Comparison of ENCODE assay signal across 20 cellular contexts in the genomic region with DNA sequence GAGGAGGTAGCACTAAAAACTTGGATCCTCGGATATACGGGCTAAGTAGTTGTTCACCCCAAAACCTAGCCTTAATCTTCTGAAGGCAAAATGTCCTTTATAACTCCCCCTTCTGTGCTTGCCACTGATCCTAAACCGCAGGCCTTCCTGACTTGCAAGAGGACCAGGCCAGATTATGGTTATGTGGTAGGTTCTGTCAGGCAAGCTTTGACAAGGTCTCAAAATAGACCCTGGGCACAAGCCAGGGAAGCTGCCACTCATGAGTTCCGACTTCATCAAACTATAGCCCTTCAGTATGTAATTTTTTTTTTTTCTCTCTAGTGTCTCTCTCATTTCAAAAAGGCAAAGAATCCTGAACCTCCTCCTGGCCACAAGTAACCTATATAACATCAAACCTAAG. TPM values are rescaled to one million over a fixed set of nuclear protein-coding genes. Genes with fewer than 3 reads are reported as not detected.
A peak's percentile ranks its signal among the peaks of the same experiment; 100 is the strongest.
DNase-seq lines count a peak whose midpoint lies in the region; ATAC-seq and TF ChIP-seq lines count a peak whose summit lies in the region.
"Had no signal": no experiment of that assay in that cellular context is flagged by ENCODE, and none has a peak within 500 bp of the region (broad histone marks: within the 10 kb centered on the region; RNA-seq: fewer than 3 reads in every experiment).

No MANE protein-coding gene starts in this region.

- no peak for DNase-seq in natural killer cell treated with Interleukin-12 subunit alpha and Interleukin-12 subunit beta and Interleukin-15 and Interleukin-18, amount 100 ng/mL, for 72 hours (ENCODE audit: low spot score)
- no peak for DNase-seq in natural killer cell
- peak; percentile 29 for DNase-seq in colonic mucosa
- no peak for DNase-seq in mesenchymal stem cell
- DNase-seq in MG63: no peak
- DNase-seq in HAP-1 (ENCODE audit: low spot score in 2 of 2): no peak
- DNase-seq in NCI-H128 (lab: John Stamatoyannopoulos, UW; ENCODE audit: unreplicated experiment): no peak
- DNase-seq: activated B cell treated with CpG ODN at 0.5 μM for 24 hours; activated CD8-positive, alpha-beta memory T cell treated with anti-CD3 and anti-CD28 coated beads, Interleukin-2, amount 50 U/mL, for 4 hours; activated naive CD4-positive, alpha-beta T cell treated with anti-CD3 and anti-CD28 coated beads, Interleukin-2, amount 50 U/mL, for 16 hours; head of caudate nucleus; naive thymus-derived CD8-positive, alpha-beta T cell; NCI-H1048; retina; stimulated activated CD4-positive, alpha-beta T cell treated with anti-CD3 and anti-CD28 coated beads, Interleukin-2, amount 100 ng/mL, for 48 hours; upper lobe of right lung had no signal

- no peak overlapping the region for H4K91ac ChIP-seq in mesenchymal stem cell (ENCODE audit: low read length)

- no peak overlapping the region for H3K27ac Mint-ChIP-seq in natural killer cell treated with Interleukin-12 subunit alpha and Interleukin-12 subunit beta and Interleukin-15 and Interleukin-18, amount 100 ng/mL, for 72 hours
- no peak overlapping the region for H3K27ac Mint-ChIP-seq in natural killer cell
- H3K27ac Mint-ChIP-seq in activated T-helper 17 cell treated with anti-CD3 and anti-CD28 coated beads, Interleukin-2, amount 50 U/mL, for 72 hours: no peak overlapping the region
- H3K27ac Mint-ChIP-seq: activated B cell treated with CpG ODN at 0.5 μM for 24 hours had no signal

- no peak overlapping the region for H2AK5ac ChIP-seq in mesenchymal stem cell (ENCODE audit: low read length, severe bottlenecking)

- no peak overlapping the region for H3K23ac ChIP-seq in mesenchymal stem cell (ENCODE audit: low read length in 2 of 2)

- intact Hi-C loops in natural killer cell (cut with micrococcal nuclease): no loop called here
- intact Hi-C loops in colonic mucosa (cut with DNase I): no loop called here

- H2BK5ac ChIP-seq in mesenchymal stem cell (ENCODE audit: low read depth, low read length, poor library complexity, severe bottlenecking): no peak overlapping the region

- H3K27ac ChIP-seq in colonic mucosa (peak overlapping the region; percentile 80), mesenchymal stem cell (ENCODE audit: low read length, poor library complexity, severe bottlenecking) (no peak overlapping the region)
- H3K27ac ChIP-seq: epithelial cell of prostate, SJSA1, upper lobe of right lung had no signal

- H2AFZ ChIP-seq in mesenchymal stem cell (ENCODE audit: low read depth, low read length): no peak overlapping the region

- H3K4ac ChIP-seq in mesenchymal stem cell (ENCODE audit: low read depth in 1 of 2, low read length in 2 of 2): no peak overlapping the region

- WGBS in mesenchymal stem cell: 98% methylated on average over 4 of the region's 4 CpGs

- no peaks in the 10 kb centered on the region for H3K9me3 ChIP-seq in colonic mucosa
- no peaks in the 10 kb centered on the region for H3K9me3 ChIP-seq in mesenchymal stem cell (ENCODE audit: control insufficient read depth, low read length)
- H3K9me3 ChIP-seq in MG63: no peaks in the 10 kb centered on the region
- no peaks in the 10 kb centered on the region for H3K9me3 ChIP-seq in HAP-1
- H3K9me3 ChIP-seq: SJSA1, upper lobe of right lung had no signal

- H3K4me2 ChIP-seq in mesenchymal stem cell (ENCODE audit: low read length, poor library complexity, severe bottlenecking): no peak overlapping the region

- no peaks in the 10 kb centered on the region for H3K27me3 ChIP-seq in colonic mucosa
- H3K27me3 ChIP-seq in mesenchymal stem cell (ENCODE audit: control insufficient read depth in 1 of 2, insufficient read depth in 1 of 2, low read length in 2 of 2): no peaks in the 10 kb centered on the region
- no peaks in the 10 kb centered on the region for H3K27me3 ChIP-seq in MG63
- no peaks in the 10 kb centered on the region for H3K27me3 ChIP-seq in HAP-1 (ENCODE audit: low read depth)
- H3K27me3 ChIP-seq: SJSA1, upper lobe of right lung had no signal

- H3K27me3 Mint-ChIP-seq in natural killer cell treated with Interleukin-12 subunit alpha and Interleukin-12 subunit beta and Interleukin-15 and Interleukin-18, amount 100 ng/mL, for 72 hours: no peaks in the 10 kb centered on the region
- H3K27me3 Mint-ChIP-seq in natural killer cell (ENCODE audit: low read depth in 2 of 2): no peaks in the 10 kb centered on the region
- no peaks in the 10 kb centered on the region for H3K27me3 Mint-ChIP-seq in activated T-helper 17 cell treated with anti-CD3 and anti-CD28 coated beads, Interleukin-2, amount 50 U/mL, for 72 hours
- H3K27me3 Mint-ChIP-seq: activated B cell treated with CpG ODN at 0.5 μM for 24 hours; central memory CD8-positive, alpha-beta T cell; naive thymus-derived CD8-positive, alpha-beta T cell had no signal

- ATAC-seq in natural killer cell treated with Interleukin-12 subunit alpha and Interleukin-12 subunit beta and Interleukin-15 and Interleukin-18, amount 100 ng/mL, for 72 hours: no peak
- ATAC-seq in natural killer cell: no peak
- no peak for ATAC-seq in activated T-helper 17 cell treated with anti-CD3 and anti-CD28 coated beads, Interleukin-2, amount 50 U/mL, for 72 hours (replicated peaks)
- ATAC-seq: naive thymus-derived CD8-positive, alpha-beta T cell; upper lobe of right lung had no signal

- H3K36me3 Mint-ChIP-seq in natural killer cell treated with Interleukin-12 subunit alpha and Interleukin-12 subunit beta and Interleukin-15 and Interleukin-18, amount 100 ng/mL, for 72 hours: no peaks in the 10 kb centered on the region
- no peaks in the 10 kb centered on the region for H3K36me3 Mint-ChIP-seq in natural killer cell
- peaks cover 56% of the 10 kb centered on the region for H3K36me3 Mint-ChIP-seq in activated T-helper 17 cell treated with anti-CD3 and anti-CD28 coated beads, Interleukin-2, amount 50 U/mL, for 72 hours (ENCODE audit: low read depth)

- peaks cover 9% of the 10 kb centered on the region for H3K79me1 ChIP-seq in mesenchymal stem cell (replicated peaks; ENCODE audit: low read length, poor library complexity, severe bottlenecking)

- H3K4me3 Mint-ChIP-seq in natural killer cell treated with Interleukin-12 subunit alpha and Interleukin-12 subunit beta and Interleukin-15 and Interleukin-18, amount 100 ng/mL, for 72 hours: peak overlapping the region; percentile 10
- H3K4me3 Mint-ChIP-seq in natural killer cell: no peak overlapping the region
- no peak overlapping the region for H3K4me3 Mint-ChIP-seq in activated T-helper 17 cell treated with anti-CD3 and anti-CD28 coated beads, Interleukin-2, amount 50 U/mL, for 72 hours
- H3K4me3 Mint-ChIP-seq: activated B cell treated with CpG ODN at 0.5 μM for 24 hours; central memory CD8-positive, alpha-beta T cell; naive thymus-derived CD8-positive, alpha-beta T cell had no signal

- no peak for TF ChIP-seq CTCF in natural killer cell (IDR thresholded peaks at IDR 0.05)
- TF ChIP-seq CTCF in colonic mucosa (IDR thresholded peaks at IDR 0.05): no peak

- H4K8ac ChIP-seq in mesenchymal stem cell (ENCODE audit: low read length): no peak overlapping the region

- peaks cover 4% of the 10 kb centered on the region for H3K4me1 ChIP-seq in colonic mucosa
- H3K4me1 ChIP-seq in mesenchymal stem cell (ENCODE audit: control insufficient read depth, insufficient read depth, low read depth, low read length): no peaks in the 10 kb centered on the region
- H3K4me1 ChIP-seq in HAP-1: no peaks in the 10 kb centered on the region

- no peak overlapping the region for H3K14ac ChIP-seq in mesenchymal stem cell (ENCODE audit: low read length in 2 of 2)

- no peak overlapping the region for H2BK12ac ChIP-seq in mesenchymal stem cell (ENCODE audit: low read length in 2 of 2)

- H2BK15ac ChIP-seq in mesenchymal stem cell (ENCODE audit: low read depth, poor library complexity, severe bottlenecking): peak overlapping the region; percentile 19

- H3K36me3 ChIP-seq in colonic mucosa (no peaks in the 10 kb centered on the region), mesenchymal stem cell (ENCODE audit: control insufficient read depth in 1 of 2, insufficient read depth in 2 of 2, low read depth in 1 of 2, low read length in 2 of 2) (peaks cover 16 to 44% of the 10 kb centered on the region in 2 experiments), MG63 (peaks cover 38% of the 10 kb centered on the region), HAP-1 (replicated peaks) (peaks cover 4% of the 10 kb centered on the region)
- H3K36me3 ChIP-seq: upper lobe of right lung had no signal

- H3K9me3 Mint-ChIP-seq in natural killer cell treated with Interleukin-12 subunit alpha and Interleukin-12 subunit beta and Interleukin-15 and Interleukin-18, amount 100 ng/mL, for 72 hours: no peaks in the 10 kb centered on the region
- no peaks in the 10 kb centered on the region for H3K9me3 Mint-ChIP-seq in natural killer cell
- no peaks in the 10 kb centered on the region for H3K9me3 Mint-ChIP-seq in activated T-helper 17 cell treated with anti-CD3 and anti-CD28 coated beads, Interleukin-2, amount 50 U/mL, for 72 hours
- H3K9me3 Mint-ChIP-seq: activated B cell treated with CpG ODN at 0.5 μM for 24 hours; central memory CD8-positive, alpha-beta T cell; naive thymus-derived CD8-positive, alpha-beta T cell had no signal

- H3K4me1 Mint-ChIP-seq in natural killer cell treated with Interleukin-12 subunit alpha and Interleukin-12 subunit beta and Interleukin-15 and Interleukin-18, amount 100 ng/mL, for 72 hours (ENCODE audit: low read depth in 2 of 2): peaks cover 25 to 46% of the 10 kb centered on the region in 2 donors
- peaks cover 26 to 27% of the 10 kb centered on the region in 2 donors for H3K4me1 Mint-ChIP-seq in natural killer cell
- H3K4me1 Mint-ChIP-seq in activated T-helper 17 cell treated with anti-CD3 and anti-CD28 coated beads, Interleukin-2, amount 50 U/mL, for 72 hours: peaks cover 17% of the 10 kb centered on the region

- H3K9ac ChIP-seq in colonic mucosa (ENCODE audit: low read depth in 2 of 2, low read length in 2 of 2): peak overlapping the region in 1 of 2 donors; percentile 60
- H3K9ac ChIP-seq in mesenchymal stem cell (ENCODE audit: low read length): no peak overlapping the region

- in situ Hi-C loops in HAP-1 (cut with MboI; ENCODE audit: low sequenced_read_pairs): no loop called here

- no peak overlapping the region for H3K18ac ChIP-seq in mesenchymal stem cell (ENCODE audit: low read depth in 1 of 2, low read length in 2 of 2)

- H2BK120ac ChIP-seq in mesenchymal stem cell (ENCODE audit: low read depth, low read length): no peak overlapping the region

- H3K4me3 ChIP-seq in colonic mucosa (no peak overlapping the region), mesenchymal stem cell (ENCODE audit: insufficient read depth in 1 of 2, low read depth in 1 of 2, low read length in 2 of 2) (no peak overlapping the region), MG63 (no peak overlapping the region), HAP-1 (no peak overlapping the region)
- H3K4me3 ChIP-seq: SJSA1, upper lobe of right lung had no signal

RNA-seq across cellular contexts. Expression of gene LRRFIP2, which starts 3.2 kb away (rescaled TPM):
- total RNA-seq in natural killer cell treated with Interleukin-12 subunit alpha and Interleukin-12 subunit beta and Interleukin-15 and Interleukin-18, amount 100 ng/mL, for 72 hours: 10 to 100 TPM; 37.2 to 52.0 TPM
- 10 to 100 TPM; 49.0 to 86.1 (median 66.0) TPM for total RNA-seq in natural killer cell
- total RNA-seq in colonic mucosa: 100 to 1,000 TPM in 1 of 2 donors, 10 to 100 TPM in 1; 87.0 to 120 TPM
- polyA plus RNA-seq in mesenchymal stem cell (2013, experiment 1 of 2): 50.9 TPM
- polyA plus RNA-seq in mesenchymal stem cell (2013, experiment 2 of 2): 49.6 TPM
- total RNA-seq in MG63 (2014; rRNA removed; shearing (Covaris generic); ENCODE audit: low replicate concordance): 35.4 and 41.6 TPM in 2 replicates
- total RNA-seq in activated T-helper 17 cell treated with anti-CD3 and anti-CD28 coated beads, Interleukin-2, amount 50 U/mL, for 72 hours: 10 to 100 TPM; 36.6 to 41.3 TPM
